1 cellular context compared by ENCODE assay signal in the genomic region with DNA sequence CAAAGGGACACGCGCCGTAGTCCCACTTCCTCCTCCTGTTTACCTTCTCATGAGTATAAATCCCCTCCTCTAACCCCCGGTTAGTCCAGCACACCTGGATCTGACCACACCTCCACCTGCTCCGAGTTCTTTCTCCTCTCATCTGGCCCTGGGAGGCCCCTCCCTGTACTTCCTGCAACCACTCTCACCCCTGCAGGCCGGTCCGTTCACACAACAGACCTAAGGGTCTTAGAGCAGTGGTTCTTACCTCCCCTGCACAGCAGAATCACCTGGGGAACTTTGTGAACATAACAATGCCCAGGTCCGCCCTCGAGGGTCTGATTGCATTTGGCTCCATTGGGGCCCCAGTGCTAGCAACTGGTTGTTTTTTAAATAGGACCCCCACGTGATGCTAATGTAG.
A peak's percentile ranks its signal among the peaks of the same experiment; 100 is the strongest.
TF ChIP-seq lines count a peak whose summit lies in the region.

No MANE protein-coding gene starts in this region.

TF ChIP-seq in GM23338, 12 proteins besides CTCF, POLR2A, EP300 and RAD21 (continued from another document):
- peak; percentile 82 for TF ChIP-seq ZNF462 (CRISPR knock-in tag; IDR thresholded peaks at IDR 0.05)
